ENCODE assay signal across 1 cellular context in the genomic region with DNA sequence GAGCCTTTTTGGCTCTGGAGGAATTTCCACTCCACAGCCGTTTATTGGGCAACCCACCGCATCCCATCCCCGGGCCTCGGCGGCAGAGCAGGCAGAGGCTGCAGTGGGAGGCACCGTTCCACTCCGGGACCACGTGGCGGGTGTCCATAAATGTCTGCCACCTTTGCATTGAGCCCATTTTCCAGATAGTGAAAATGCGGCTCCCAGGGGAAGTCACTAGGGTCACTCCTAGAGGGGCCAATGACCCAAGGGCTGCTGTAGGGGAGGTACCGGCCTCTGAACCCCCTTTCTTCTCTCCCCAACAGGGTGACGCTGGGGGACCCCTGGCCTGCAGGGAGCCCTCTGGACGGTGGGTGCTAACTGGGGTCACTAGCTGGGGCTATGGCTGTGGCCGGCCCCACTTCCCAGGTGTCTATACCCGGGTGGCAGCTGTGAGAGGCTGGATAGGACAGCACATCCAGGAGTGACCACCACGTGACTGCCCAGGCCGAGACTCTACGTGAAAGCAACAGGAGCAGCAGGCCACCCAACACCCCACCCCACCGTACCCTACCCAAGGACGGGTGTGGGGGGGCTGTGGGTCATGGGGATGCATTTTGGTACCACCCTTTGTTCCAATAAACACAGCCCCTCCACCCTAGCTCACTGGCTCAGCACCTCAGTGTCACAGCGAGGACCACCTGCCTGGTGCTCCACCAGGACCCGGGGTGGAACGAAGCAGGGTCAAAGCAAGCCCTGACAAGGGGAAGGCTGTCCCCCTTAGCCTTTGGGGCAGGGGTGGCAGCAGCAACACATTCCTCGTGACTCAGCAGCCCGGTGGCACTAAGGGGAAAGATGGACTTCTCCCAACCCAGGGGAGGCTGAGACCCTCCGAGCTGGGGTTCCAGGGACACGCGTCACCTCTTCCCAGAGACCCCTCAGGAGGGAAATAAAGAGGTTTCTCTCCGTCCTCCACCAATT.
A peak's percentile ranks its signal among the peaks of the same experiment; 100 is the strongest.
TF ChIP-seq lines count a peak whose summit lies in the region.

No MANE protein-coding gene starts in this region.

TF ChIP-seq in GM12878, 131 proteins besides CTCF, POLR2A, EP300 and RAD21:
- TF ChIP-seq GATAD2B (conservative IDR thresholded peaks at IDR 0.05; ENCODE audit: low read depth) (no peak), POLR2AphosphoS5 (IDR thresholded peaks at IDR 0.05; ENCODE audit: low read length) (0 out of 2 replicates have a peak, but pooled peaks have one; percentile 32)
